8 cellular contexts compared by ENCODE assay signal in genomic region chr11:73393479-73394415, GRCh38. TPM values are rescaled to one million over a fixed set of nuclear protein-coding genes. Genes with fewer than 3 reads are reported as not detected.
DNase-seq lines count a peak whose midpoint lies in the region; ATAC-seq and TF ChIP-seq lines count a peak whose summit lies in the region.

No MANE protein-coding gene starts in this region.

- no peak overlapping the region for H3K27ac Mint-ChIP-seq in osteocyte (ENCODE audit: unreplicated experiment)

- H3K4me3 ChIP-seq in RWPE2 (ENCODE audit: severe bottlenecking) (no peak overlapping the region), transverse colon (no peak overlapping the region)

- 67 to 82% methylated on average over 3 to 16 of the region's 16 CpGs for WGBS in transverse colon (ENCODE audit: low coverage in 1 of 2), 2 donors

- TF ChIP-seq CTCF in RWPE2 (IDR thresholded peaks at IDR 0.05; ENCODE audit: poor library complexity, severe bottlenecking) (peak; percentile 72), osteocyte (IDR thresholded peaks at IDR 0.05) (peak; percentile 85), transverse colon (IDR thresholded peaks at IDR 0.05) (peak; percentile 66 to 90 (median 79))

- peaks cover 5% of the 10 kb centered on the region for H3K4me1 ChIP-seq in RWPE2 (ENCODE audit: insufficient read depth, poor library complexity, severe bottlenecking)
- H3K4me1 ChIP-seq in transverse colon = no peaks in the 10 kb centered on the region

- TF ChIP-seq POLR2A in transverse colon (IDR thresholded peaks at IDR 0.05) = no peak

- H3K36me3 ChIP-seq in RWPE2 (ENCODE audit: low read depth) (peaks cover 40% of the 10 kb centered on the region; the same call in 1 of the 2 replicates), transverse colon (no peaks in the 10 kb centered on the region)

- no peaks in the 10 kb centered on the region for H3K9me3 Mint-ChIP-seq in osteocyte (ENCODE audit: unreplicated experiment)

- DNase-seq in DMS79 treated with DMSO at 0.1 percent for 48 hours (lab: John Stamatoyannopoulos, UW) = peak; percentile 13
- DNase-seq in KBM-7 = peak; percentile 83
- DNase-seq in RWPE2 (ENCODE audit: low spot score) = no peak
- peak; percentile 43 for DNase-seq in activated effector memory CD4-positive, alpha-beta T cell treated with Interleukin-2 at 50 U/mL for 16 hours
- DNase-seq in foreskin melanocyte = peak; percentile 51
- DNase-seq in osteocyte (ENCODE audit: extremely low spot score, unreplicated experiment) = peak; percentile 90
- DNase-seq in transverse colon = peak; percentile 80

- no peak for TF ChIP-seq EP300 in transverse colon (IDR thresholded peaks at IDR 0.05; ENCODE audit: low read depth)

- H3K4me3 Mint-ChIP-seq in osteocyte (ENCODE audit: unreplicated experiment) = no peak overlapping the region

- H3K27me3 ChIP-seq in RWPE2 (ENCODE audit: insufficient read depth, poor library complexity, severe bottlenecking) = no peaks in the 10 kb centered on the region
- H3K27me3 ChIP-seq in transverse colon = no peaks in the 10 kb centered on the region

- H3K27ac ChIP-seq in RWPE2 (ENCODE audit: poor library complexity, severe bottlenecking) = no peak overlapping the region
- H3K27ac ChIP-seq in transverse colon = no peak overlapping the region

- intact Hi-C loops in transverse colon (cut with DNase I; ENCODE audit: low total_unique reads) = no loop called here

- peaks cover 13% of the 10 kb centered on the region for H3K4me1 Mint-ChIP-seq in osteocyte (ENCODE audit: unreplicated experiment)

- in situ Hi-C loops in KBM-7 (cut with MboI; ENCODE audit: low pct_unique_long_range_greater_than_20kb, low sequenced_read_pairs) (no loop called here), transverse colon (cut with MboI; ENCODE audit: low pct_ligation_motif_present in 1 of 4, low pct_unique_long_range_greater_than_20kb in 1 of 4, low sequenced_read_pairs in 3 of 4) (loop anchor here in 3 of 4 donors (5.0 to 10.0 kb wide), 2 partner anchors 41 to 49 kb away; no protein-coding TSS in a partner anchor)

- H3K9me3 ChIP-seq in RWPE2 (ENCODE audit: severe bottlenecking) (no peaks in the 10 kb centered on the region), transverse colon (no peaks in the 10 kb centered on the region)

- no peaks in the 10 kb centered on the region for H3K27me3 Mint-ChIP-seq in osteocyte (ENCODE audit: unreplicated experiment)

- ATAC-seq in RWPE2 (ENCODE audit: low read depth) (peak; percentile 55), GM21390 (IDR thresholded peaks at IDR 0.05; ENCODE audit: unreplicated experiment) (no peak)

- no peaks in the 10 kb centered on the region for H3K36me3 Mint-ChIP-seq in osteocyte (ENCODE audit: unreplicated experiment)

RNA-seq across cellular contexts. Expression of gene RELT, which starts 17.5 kb away (rescaled TPM):
- total RNA-seq in osteocyte (3.3 and 4.1 TPM in 2 replicates), transverse colon (10 to 100 TPM in 1 of 4 donors, 1 to 10 TPM in 3; 2.0 to 10.1 (median 6.1) TPM)
